ENCODE assay signal across 12 cellular contexts in genomic region chr21:26945916-26946315, GRCh38. TPM values are rescaled to one million over a fixed set of nuclear protein-coding genes. Genes with fewer than 3 reads are reported as not detected.
A peak's percentile ranks its signal among the peaks of the same experiment; 100 is the strongest.
DNase-seq lines count a peak whose midpoint lies in the region; ATAC-seq and TF ChIP-seq lines count a peak whose summit lies in the region.
"Had no signal": no experiment of that assay in that cellular context is flagged by ENCODE, and none has a peak within 500 bp of the region (broad histone marks: within the 10 kb centered on the region; RNA-seq: fewer than 3 reads in every experiment).

No MANE protein-coding gene starts in this region.

- H3K4me1 Mint-ChIP-seq in activated CD8-positive, alpha-beta T cell treated with anti-CD3 and anti-CD28 coated beads for 36 hours (ENCODE audit: low read depth): no peaks in the 10 kb centered on the region

- in situ Hi-C loops in SK-MEL-5 (cut with HindIII; ENCODE audit: low pct_unique_long_range_greater_than_20kb, low sequenced_read_pairs): no loop called here

- peak; percentile 62 for DNase-seq in AG10803 (ENCODE audit: low read depth)
- DNase-seq in SK-MEL-5 (ENCODE audit: low read depth, low spot score): peak; percentile 3
- peak; percentile 53 for DNase-seq in left ventricle myocardium superior
- DNase-seq in pons (ENCODE audit: low spot score): peak; percentile 59
- no peak for DNase-seq in activated CD8-positive, alpha-beta T cell treated with anti-CD3 and anti-CD28 coated beads for 36 hours
- no peak for DNase-seq in COLO829 (ENCODE audit: low spot score)
- DNase-seq in NAMALWA (ENCODE audit: low spot score): no peak
- DNase-seq: activated CD4-positive, alpha-beta T cell treated with anti-CD3 and anti-CD28 coated beads for 4 hours; activated naive CD4-positive, alpha-beta T cell treated with Interleukin-2 at 50 U/mL for 16 hours; H7; NCI-H510A treated with DMSO at 0.1 percent for 48 hours had no signal

- no peak overlapping the region for H3K4me3 ChIP-seq in AG10803 (ENCODE audit: low read length)

- H3K27ac Mint-ChIP-seq in activated CD8-positive, alpha-beta T cell treated with anti-CD3 and anti-CD28 coated beads for 36 hours: no peak overlapping the region

- no peak overlapping the region for H3K4me3 Mint-ChIP-seq in activated CD8-positive, alpha-beta T cell treated with anti-CD3 and anti-CD28 coated beads for 36 hours

- TF ChIP-seq CTCF in AG10803 (conservative IDR thresholded peaks at IDR 0.05; ENCODE audit: low read length): no peak
- TF ChIP-seq CTCF in activated CD8-positive, alpha-beta T cell treated with anti-CD3 and anti-CD28 coated beads for 36 hours (IDR thresholded peaks at IDR 0.05): no peak

- H3K27me3 Mint-ChIP-seq in activated CD8-positive, alpha-beta T cell treated with anti-CD3 and anti-CD28 coated beads for 36 hours: peaks cover 3% of the 10 kb centered on the region

- peak; percentile 93 for ATAC-seq in left ventricle myocardium superior
- ATAC-seq in HG03460 (IDR thresholded peaks at IDR 0.05; ENCODE audit: unreplicated experiment): no peak
- ATAC-seq in activated CD8-positive, alpha-beta T cell treated with anti-CD3 and anti-CD28 coated beads for 36 hours: no peak

- CTCF ChIA-PET in activated CD8-positive, alpha-beta T cell treated with anti-CD3 and anti-CD28 coated beads for 36 hours (lab: Charles Lee): no interaction called here

- POLR2A ChIA-PET in activated CD8-positive, alpha-beta T cell treated with anti-CD3 and anti-CD28 coated beads for 36 hours (lab: Charles Lee): no interaction called here

- intact Hi-C loops in left ventricle myocardium superior (cut with micrococcal nuclease): no loop called here
- intact Hi-C loops in activated CD8-positive, alpha-beta T cell treated with anti-CD3 and anti-CD28 coated beads for 36 hours (cut with micrococcal nuclease): no loop called here

- no peaks in the 10 kb centered on the region for H3K9me3 Mint-ChIP-seq in activated CD8-positive, alpha-beta T cell treated with anti-CD3 and anti-CD28 coated beads for 36 hours

- no peaks in the 10 kb centered on the region for H3K36me3 Mint-ChIP-seq in activated CD8-positive, alpha-beta T cell treated with anti-CD3 and anti-CD28 coated beads for 36 hours (ENCODE audit: low read depth)

RNA-seq across cellular contexts. Expression of gene ADAMTS5, which starts 21.0 kb away (rescaled TPM):
- 0.03 and 0.05 TPM in 2 replicates for total RNA-seq in SK-MEL-5 (2014; rRNA removed; shearing (Covaris generic))
- polyA plus RNA-seq in SK-MEL-5 (2015; cell fraction: cytosol; rRNA removed): 0.02 and 0.16 TPM in 2 replicates
- polyA plus RNA-seq in SK-MEL-5 (2015; cell fraction: nucleus; rRNA removed): 0.16 and 0.34 TPM in 2 replicates
- 3.0 TPM for total RNA-seq in left ventricle myocardium superior
- not detected for total RNA-seq in activated CD8-positive, alpha-beta T cell treated with anti-CD3 and anti-CD28 coated beads for 36 hours

Comparison
In these comparisons a context has a peak if more than half of its experiments do, and no peak if none do; other contexts are left out.
1. DNase-seq: peak in AG10803 (single experiment), SK-MEL-5 (single experiment), left ventricle myocardium superior (single experiment) and pons (single experiment); none in activated CD8-positive, alpha-beta T cell treated with anti-CD3 and anti-CD28 coated beads for 36 hours (single experiment), COLO829 (single experiment) and NAMALWA (single experiment).